8 cellular contexts compared by ENCODE assay signal in genomic region chr10:104329754-104330153, GRCh38. TPM values are rescaled to one million over a fixed set of nuclear protein-coding genes. Genes with fewer than 3 reads are reported as not detected.
DNase-seq lines count a peak whose midpoint lies in the region; ATAC-seq, FAIRE-seq and TF ChIP-seq lines count a peak whose summit lies in the region.

No MANE protein-coding gene starts in this region.

- ATAC-seq in HepG2 = no peak

- H3K27me3 Mint-ChIP-seq in activated T-cell treated with anti-CD3 and anti-CD28 coated beads, Interleukin-2, amount 50 U/mL, for 24 hours = no peaks in the 10 kb centered on the region

- CTCF ChIA-PET in HepG2 (lab: Yijun Ruan, JAX; ENCODE audit: low intra/inter-chr PET ratio, low total read pairs) = no interaction called here

- H3K9ac ChIP-seq in HepG2 (ENCODE audit: insufficient read depth, low read depth, low read length) = no peak overlapping the region

- TF ChIP-seq CTCF in ascending aorta (IDR thresholded peaks at IDR 0.05) (no peak), HepG2 (CRISPR knock-in tag; IDR thresholded peaks at IDR 0.05) (no peak), tibial nerve (IDR thresholded peaks at IDR 0.05) (no peak)

- H3K79me2 ChIP-seq in HepG2 (ENCODE audit: insufficient read depth, low read length) = no peaks in the 10 kb centered on the region

- H4K20me1 ChIP-seq in HepG2 (ENCODE audit: insufficient read depth, low read length) = no peaks in the 10 kb centered on the region

- in situ Hi-C loops in HepG2 (cut with HindIII; ENCODE audit: extremely low pct_ligation_motif_present, low pct_unique_long_range_greater_than_20kb) = no loop called here

- no peaks in the 10 kb centered on the region for H3K27me3 ChIP-seq in ascending aorta
- H3K27me3 ChIP-seq in HepG2 (ENCODE audit: control insufficient read depth in 1 of 2, insufficient read depth in 2 of 2, low read length in 2 of 2) = no peaks in the 10 kb centered on the region
- no peaks in the 10 kb centered on the region for H3K27me3 ChIP-seq in tibial nerve

- no peaks in the 10 kb centered on the region for H3K9me3 Mint-ChIP-seq in activated T-cell treated with anti-CD3 and anti-CD28 coated beads, Interleukin-2, amount 50 U/mL, for 24 hours

- intact Hi-C loops in ascending aorta (cut with DNase I) = loop anchor here (1.0 kb wide), 2 partner anchors 10 to 18 kb away; no protein-coding TSS in a partner anchor
- intact Hi-C loops in HepG2 (cut with micrococcal nuclease; ENCODE audit: unreplicated experiment) = loop anchor here (1.0 kb wide), 1 partner anchor 9 kb away; the partner anchor contains the start of gene ITPRIP

- BruUV-seq in HepG2 (replicated peaks; lab: Mats Ljungman, UMichigan) = no TSS peak

- TF ChIP-seq EP300 in HepG2 (IDR thresholded peaks at IDR 0.05; ENCODE audit: low read depth in 2 of 2, low read length in 2 of 2) (no peak), HepG2 (CRISPR knock-in tag; IDR thresholded peaks at IDR 0.05; ENCODE audit: borderline replicate concordance) (no peak), tibial nerve (IDR thresholded peaks at IDR 0.05) (no peak)

- POLR2A ChIA-PET in HepG2 (lab: Yijun Ruan, JAX) = interaction anchor here (1.0 to 1.1 kb wide), 2 partner anchors 8 to 10 kb away, joined by 4 to 5 read pairs; partner anchors contain the start of gene ITPRIP

- TF ChIP-seq RAD21 in HepG2 (CRISPR knock-in tag; IDR thresholded peaks at IDR 0.05) = no peak

- H3K27ac ChIP-seq in ascending aorta = peak overlapping the region; percentile 74 to 86
- H3K27ac ChIP-seq in HepG2 (ENCODE audit: extremely low read length, insufficient read depth, low read length) = no peak overlapping the region
- H3K27ac ChIP-seq in tibial nerve = peak overlapping the region; percentile 79 to 98 (median 92)

- no peak for FAIRE-seq in HepG2 (lab: Jason Lieb, UNC)

- H3K4me3 ChIP-seq in ascending aorta (peak overlapping the region in 1 of 2 donors; percentile 46), HepG2 (replicated peaks in 1 of 3; ENCODE audit: insufficient read depth in 1 of 3, low read depth in 2 of 3, low read length in 3 of 3) (no peak overlapping the region; a peak in 1 of 6 replicates), tibial nerve (peak overlapping the region in 3 of 4 donors; percentile 8 to 36 (median 11))

- peaks cover 2 to 4% of the 10 kb centered on the region in 2 donors for H3K36me3 ChIP-seq in ascending aorta
- H3K36me3 ChIP-seq in HepG2 (replicated peaks in 1 of 2; ENCODE audit: control insufficient read depth in 1 of 2, insufficient read depth in 2 of 2, low read length in 2 of 2) = no peaks in the 10 kb centered on the region; a peak in 1 of 5 replicates
- H3K36me3 ChIP-seq in tibial nerve = no peaks in the 10 kb centered on the region

- TF ChIP-seq POLR2A in HepG2 (IDR thresholded peaks at IDR 0.05; ENCODE audit: insufficient read depth in 1 of 2, low read depth in 2 of 2, low read length in 2 of 2) = no peak
- no peak for TF ChIP-seq POLR2A in tibial nerve (IDR thresholded peaks at IDR 0.05)

- no CpG with 5 or more reads among the region's 3 CpGs for WGBS in HepG2 (ENCODE audit: low lambda C conversion rate)
- 22 to 35% methylated on average over 3 of the region's 3 CpGs for WGBS in tibial nerve, 2 donors

- peak overlapping the region; percentile 73 for H3K4me3 Mint-ChIP-seq in activated T-cell treated with anti-CD3 and anti-CD28 coated beads, Interleukin-2, amount 50 U/mL, for 24 hours

- H3K9me3 ChIP-seq in ascending aorta (no peaks in the 10 kb centered on the region), HepG2 (ENCODE audit: low read length) (no peaks in the 10 kb centered on the region), tibial nerve (no peaks in the 10 kb centered on the region)

- H3K4me1 ChIP-seq in ascending aorta (peaks cover 43 to 90% of the 10 kb centered on the region in 2 donors), HepG2 (ENCODE audit: insufficient read depth, low read length) (peaks cover 61% of the 10 kb centered on the region), tibial nerve (peaks cover 3 to 100% (median 98%) of the 10 kb centered on the region in 4 donors)

- H2AFZ ChIP-seq in HepG2 (ENCODE audit: low read length) = no peak overlapping the region

- no peak for DNase-seq in activated T-cell treated with anti-CD3 and anti-CD28 coated beads, Interleukin-2, amount 50 U/mL, for 24 hours
- no peak for DNase-seq in activated T-cell treated with anti-CD3 and anti-CD28 coated beads, Interleukin-2, amount 50 U/mL, for 1 hour
- DNase-seq in ascending aorta (ENCODE audit: low spot score in 2 of 2) (peak in 1 of 2 donors; percentile 77), HepG2 (ENCODE audit: low spot score) (no peak), tibial nerve (ENCODE audit: low spot score in 2 of 2) (no peak), UCSD-AML1 (lab: John Stamatoyannopoulos, UW; ENCODE audit: unreplicated experiment) (no peak), NCI-H1930 (lab: John Stamatoyannopoulos, UW) (no peak), LoVo (ENCODE audit: low spot score) (no peak)

- peaks cover 55% of the 10 kb centered on the region for H3K36me3 Mint-ChIP-seq in activated T-cell treated with anti-CD3 and anti-CD28 coated beads, Interleukin-2, amount 50 U/mL, for 24 hours (ENCODE audit: low read depth)

- peak overlapping the region; percentile 97 for H3K27ac Mint-ChIP-seq in activated T-cell treated with anti-CD3 and anti-CD28 coated beads, Interleukin-2, amount 50 U/mL, for 24 hours

- peak overlapping the region; percentile 79 for H3K4me2 ChIP-seq in HepG2 (ENCODE audit: low read depth, low read length)

- H3K4me1 Mint-ChIP-seq in activated T-cell treated with anti-CD3 and anti-CD28 coated beads, Interleukin-2, amount 50 U/mL, for 24 hours (ENCODE audit: low read depth) = peaks cover 100% of the 10 kb centered on the region

TF ChIP-seq in HepG2, 621 proteins besides CTCF, POLR2A, EP300 and RAD21 (continues in another document):
- TF ChIP-seq MBNL3 (CRISPR knock-in tag; conservative IDR thresholded peaks at IDR 0.05) = no peak

RNA-seq across cellular contexts. Expression of gene ITPRIP, which starts 8.5 kb away (rescaled TPM):
- total RNA-seq in ascending aorta (51.0 TPM), HepG2 (2016; rRNA removed; fragmentation: Illumina TruSeq; extraction: Trizol) (0.58 and 1.00 TPM in 2 replicates), tibial nerve (10 to 100 TPM; 22.6 to 58.2 (median 39.9) TPM)
- 0.09 and 0.10 TPM in 2 replicates for total RNA-seq in HepG2 (2016; cell fraction: cytosol; rRNA removed; fragmentation: Illumina TruSeq; extraction: Trizol; ENCODE audit: low read depth)
- total RNA-seq in HepG2 (2016; cell fraction: insoluble cytoplasmic fraction; rRNA removed; fragmentation: Illumina TruSeq; extraction: Trizol) = 0.55 and 1.0 TPM in 2 replicates
- total RNA-seq in HepG2 (2016; cell fraction: membrane; rRNA removed; fragmentation: Illumina TruSeq; extraction: Trizol) = 0.38 and 0.53 TPM in 2 replicates
- 1.4 and 2.2 TPM in 2 replicates for total RNA-seq in HepG2 (2016; cell fraction: nucleus; rRNA removed; fragmentation: Illumina TruSeq; extraction: Trizol)
- polyA plus RNA-seq in HepG2 (2011; rRNA removed) = 2.8 and 3.0 TPM in 2 replicates
- 2.7 and 3.0 TPM in 2 replicates for polyA plus RNA-seq in HepG2 (2011; cell fraction: cytosol; rRNA removed)
- 4.0 and 5.2 TPM in 2 replicates for polyA plus RNA-seq in HepG2 (2011; cell fraction: nucleus; rRNA removed)
- 1.5 and 2.5 TPM in 2 replicates for polyA plus RNA-seq in HepG2 (2012)
- 0.14 and 0.15 TPM in 2 replicates for polyA plus RNA-seq in HepG2 (2016; cell fraction: cytosol; fragmentation: Illumina TruSeq; extraction: Trizol; ENCODE audit: low read depth)
- polyA plus RNA-seq in HepG2 (2016; cell fraction: insoluble cytoplasmic fraction; fragmentation: Illumina TruSeq; extraction: Trizol; ENCODE audit: low read depth) = 0.71 and 1.0 TPM in 2 replicates
- 0.26 and 0.37 TPM in 2 replicates for polyA plus RNA-seq in HepG2 (2016; cell fraction: membrane; fragmentation: Illumina TruSeq; extraction: Trizol; ENCODE audit: low read depth)
- polyA plus RNA-seq in HepG2 (2016; cell fraction: nucleus; fragmentation: Illumina TruSeq; extraction: Trizol; ENCODE audit: insufficient read depth, low read depth) = 3.0 and 3.4 TPM in 2 replicates
- 12.8 and 29.6 TPM in 2 replicates for polyA minus RNA-seq in HepG2 (2011; rRNA and poly(A)+ RNA removed; ENCODE audit: low replicate concordance)
- polyA minus RNA-seq in HepG2 (2011; cell fraction: cytosol; rRNA and poly(A)+ RNA removed) = 3.2 and 4.6 TPM in 2 replicates
- polyA minus RNA-seq in HepG2 (2011; cell fraction: nucleus; rRNA and poly(A)+ RNA removed) = 9.7 and 10.7 TPM in 2 replicates

RNA-seq across cellular contexts. Expression of gene CFAP58, which starts 23.9 kb away (rescaled TPM):
- total RNA-seq in ascending aorta (not detected), HepG2 (2016; rRNA removed; fragmentation: Illumina TruSeq; extraction: Trizol) (not detected in 2 replicates), tibial nerve (under 1 TPM in 2 of 4 donors, not detected in 2; 0.20 to 0.21 TPM)
- total RNA-seq in HepG2 (2016; cell fraction: cytosol; rRNA removed; fragmentation: Illumina TruSeq; extraction: Trizol; ENCODE audit: low read depth) = not detected in 2 replicates
- total RNA-seq in HepG2 (2016; cell fraction: insoluble cytoplasmic fraction; rRNA removed; fragmentation: Illumina TruSeq; extraction: Trizol) = not detected in 2 replicates
- not detected in 2 replicates for total RNA-seq in HepG2 (2016; cell fraction: membrane; rRNA removed; fragmentation: Illumina TruSeq; extraction: Trizol)
- not detected in 2 replicates for total RNA-seq in HepG2 (2016; cell fraction: nucleus; rRNA removed; fragmentation: Illumina TruSeq; extraction: Trizol)
- 0.03 TPM in 2 replicates for polyA plus RNA-seq in HepG2 (2011; rRNA removed)
- polyA plus RNA-seq in HepG2 (2011; cell fraction: cytosol; rRNA removed) = not detected in 2 replicates
- 0.12 and 0.19 TPM in 2 replicates for polyA plus RNA-seq in HepG2 (2011; cell fraction: nucleus; rRNA removed)
- polyA plus RNA-seq in HepG2 (2012) = 0.09 TPM in 1 of 2 replicates, not detected in the other
- not detected in 2 replicates for polyA plus RNA-seq in HepG2 (2016; cell fraction: cytosol; fragmentation: Illumina TruSeq; extraction: Trizol; ENCODE audit: low read depth)
- not detected in 2 replicates for polyA plus RNA-seq in HepG2 (2016; cell fraction: insoluble cytoplasmic fraction; fragmentation: Illumina TruSeq; extraction: Trizol; ENCODE audit: low read depth)
- polyA plus RNA-seq in HepG2 (2016; cell fraction: membrane; fragmentation: Illumina TruSeq; extraction: Trizol; ENCODE audit: low read depth) = not detected in 2 replicates
- not detected in 2 replicates for polyA plus RNA-seq in HepG2 (2016; cell fraction: nucleus; fragmentation: Illumina TruSeq; extraction: Trizol; ENCODE audit: insufficient read depth, low read depth)
- not detected in 2 replicates for polyA minus RNA-seq in HepG2 (2011; rRNA and poly(A)+ RNA removed; ENCODE audit: low replicate concordance)
- polyA minus RNA-seq in HepG2 (2011; cell fraction: cytosol; rRNA and poly(A)+ RNA removed) = not detected in 2 replicates
- polyA minus RNA-seq in HepG2 (2011; cell fraction: nucleus; rRNA and poly(A)+ RNA removed) = 0.13 TPM in 1 of 2 replicates, not detected in the other

Comparison
In these comparisons a context has a peak if more than half of its experiments do, and no peak if none do; other contexts are left out.
1. H3K4me3 ChIP-seq: peak in tibial nerve (3 of 4); none in HepG2 (0 of 3).
2. RNA of gene ITPRIP, which starts 8.5 kb away (total RNA-seq): 51.0 TPM in ascending aorta (single experiment) and 22.6 to 58.2 TPM in tibial nerve; 0.09 to 2.2 TPM in HepG2; every median in the first group is over 4 times any median in the second.